In the genomic region with DNA sequence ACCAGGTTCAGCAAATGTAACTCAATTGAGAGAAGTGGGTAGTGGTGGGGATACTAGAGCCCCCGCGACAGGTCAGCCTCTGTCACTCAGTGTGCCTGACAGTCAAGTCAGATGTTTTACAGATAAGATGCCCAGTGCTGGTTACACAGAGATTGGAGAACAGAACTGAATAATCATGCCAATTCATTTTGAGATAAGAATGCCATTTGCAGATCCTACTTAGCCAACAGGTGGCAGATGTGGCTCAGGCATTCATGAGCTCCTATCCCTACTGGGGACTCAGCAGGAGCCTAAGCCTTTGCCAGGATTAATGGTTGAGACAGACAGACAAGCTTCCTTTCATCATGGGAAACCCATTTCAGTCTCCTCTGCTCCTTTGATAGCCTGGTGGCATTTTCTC, we compare ENCODE assay signal across 1 cellular context.
TF ChIP-seq lines count a peak whose summit lies in the region.

No MANE protein-coding gene starts in this region.

TF ChIP-seq in A549, 52 proteins besides CTCF, POLR2A, EP300 and RAD21 (continued from another document):
- TF ChIP-seq CBX2 (IDR thresholded peaks at IDR 0.05; ENCODE audit: borderline replicate concordance, low read depth) (no peak), JUNB (IDR thresholded peaks at IDR 0.05) (no peak), MAZ (IDR thresholded peaks at IDR 0.05; ENCODE audit: borderline replicate concordance, low read depth, low read length) (no peak), ZNF302 (CRISPR knock-in tag; IDR thresholded peaks at IDR 0.05) (no peak), PHF8 (IDR thresholded peaks at IDR 0.05; ENCODE audit: borderline replicate concordance, low read depth) (no peak), RCOR1 (IDR thresholded peaks at IDR 0.05; ENCODE audit: low read depth, low read length) (no peak), ESRRA (IDR thresholded peaks at IDR 0.05; ENCODE audit: borderline replicate concordance, low read length) (no peak), E2F6 (IDR thresholded peaks at IDR 0.05; ENCODE audit: borderline replicate concordance, low read depth) (no peak), MYC (IDR thresholded peaks at IDR 0.05; ENCODE audit: borderline replicate concordance, low read length) (no peak), HEYL (CRISPR knock-in tag; IDR thresholded peaks at IDR 0.05) (no peak), NR3C1 (IDR thresholded peaks at IDR 0.05) (no peak)
TF ChIP-seq in A549: peak in this region for 0.
